9 cellular contexts compared by ENCODE assay signal in the genomic region with DNA sequence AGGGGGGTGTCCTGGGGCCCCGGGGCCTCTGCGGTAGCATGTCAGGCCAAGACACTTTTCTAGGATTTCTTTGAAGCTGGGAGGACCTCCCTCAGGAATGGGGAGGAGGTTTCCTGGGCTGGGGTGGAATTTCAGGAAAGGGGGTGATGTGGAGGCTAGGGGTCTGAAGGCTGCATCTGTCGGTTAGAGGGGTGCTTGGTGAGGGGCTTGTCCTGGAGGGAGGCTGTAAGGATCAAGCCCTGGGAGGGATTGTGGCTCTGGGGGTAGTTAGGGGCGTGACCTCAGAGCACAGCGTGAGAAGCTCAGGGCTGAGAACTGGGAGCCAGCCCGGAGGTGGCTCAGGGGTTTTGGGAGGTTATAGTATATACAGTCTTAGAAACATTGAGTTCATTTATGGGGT. TPM values are rescaled to one million over a fixed set of nuclear protein-coding genes. Genes with fewer than 3 reads are reported as not detected.
A peak's percentile ranks its signal among the peaks of the same experiment; 100 is the strongest.
DNase-seq lines count a peak whose midpoint lies in the region; ATAC-seq and TF ChIP-seq lines count a peak whose summit lies in the region.
"Had no signal": no experiment of that assay in that cellular context is flagged by ENCODE, and none has a peak within 500 bp of the region (broad histone marks: within the 10 kb centered on the region; RNA-seq: fewer than 3 reads in every experiment).

No MANE protein-coding gene starts in this region.

- H3K4me1 Mint-ChIP-seq in CD4-positive, alpha-beta T cell (ENCODE audit: low read depth) = peaks cover 51% of the 10 kb centered on the region
- peaks cover 61% of the 10 kb centered on the region for H3K4me1 Mint-ChIP-seq in osteocyte (ENCODE audit: unreplicated experiment)

- CTCF ChIA-PET in CD4-positive, alpha-beta T cell (lab: Charles Lee) = interaction anchor here (0.9 kb wide), 1 partner anchor 20 kb away, joined by 3 read pairs; no protein-coding TSS in a partner anchor

- H3K27me3 Mint-ChIP-seq in CD4-positive, alpha-beta T cell = no peaks in the 10 kb centered on the region
- no peaks in the 10 kb centered on the region for H3K27me3 Mint-ChIP-seq in osteocyte (ENCODE audit: unreplicated experiment)

- ATAC-seq in CD4-positive, alpha-beta T cell (ENCODE audit: poor library complexity) = no peak
- no peak for ATAC-seq in HG02840 (IDR thresholded peaks at IDR 0.05; ENCODE audit: low FRiP score, unreplicated experiment)
- no peak for ATAC-seq in HG03469 (IDR thresholded peaks at IDR 0.05; ENCODE audit: unreplicated experiment)

- H3K27ac Mint-ChIP-seq in CD4-positive, alpha-beta T cell = peak overlapping the region; percentile 62
- peak overlapping the region; percentile 96 for H3K27ac Mint-ChIP-seq in osteocyte (ENCODE audit: unreplicated experiment)

- DNase-seq in CD4-positive, alpha-beta T cell = no peak
- DNase-seq in RPMI7951 (ENCODE audit: low read depth) (peak; percentile 45), epithelial cell of esophagus (ENCODE audit: low read depth) (no peak), osteocyte (ENCODE audit: extremely low spot score, unreplicated experiment) (no peak), DMS114 treated with DMSO at 0.1 percent for 48 hours (lab: John Stamatoyannopoulos, UW; ENCODE audit: unreplicated experiment) (no peak)
- no peak for DNase-seq in activated CD4-positive, CD25-positive, alpha-beta regulatory T cell (lab: John Stamatoyannopoulos, UW)

- intact Hi-C loops in CD4-positive, alpha-beta T cell (cut with DNase I, micrococcal nuclease) = loop anchor here (2.0 kb wide), 2 partner anchors 16 to 46 kb away; no protein-coding TSS in a partner anchor

- no peak overlapping the region for H3K27ac ChIP-seq in CD4-positive, alpha-beta T cell (ENCODE audit: low read depth, low read length)
- H3K27ac ChIP-seq: SJCRH30 had no signal

- H3K9me3 Mint-ChIP-seq in CD4-positive, alpha-beta T cell = no peaks in the 10 kb centered on the region
- H3K9me3 Mint-ChIP-seq in osteocyte (ENCODE audit: unreplicated experiment) = no peaks in the 10 kb centered on the region

- peak overlapping the region; percentile 86 for H3K4me3 Mint-ChIP-seq in CD4-positive, alpha-beta T cell
- peak overlapping the region; percentile 87 for H3K4me3 Mint-ChIP-seq in osteocyte (ENCODE audit: unreplicated experiment)

- H3K27me3 ChIP-seq in CD4-positive, alpha-beta T cell (ENCODE audit: control insufficient read depth, insufficient read depth, low read length) = no peaks in the 10 kb centered on the region
- H3K27me3 ChIP-seq: SJCRH30 had no signal

- no peaks in the 10 kb centered on the region for H3K9me3 ChIP-seq in CD4-positive, alpha-beta T cell (ENCODE audit: control insufficient read depth, low read length)
- H3K9me3 ChIP-seq: SJCRH30 had no signal

- peaks cover 5% of the 10 kb centered on the region for H3K36me3 Mint-ChIP-seq in CD4-positive, alpha-beta T cell (ENCODE audit: low read depth)
- H3K36me3 Mint-ChIP-seq in osteocyte (ENCODE audit: unreplicated experiment) = peaks cover 2% of the 10 kb centered on the region

- POLR2A ChIA-PET in CD4-positive, alpha-beta T cell (lab: Charles Lee) = interaction anchor here (0.6 to 0.8 kb wide), 2 partner anchors 38 to 127 kb away, joined by 3 read pairs; a partner anchor contains a TSS

- peak overlapping the region; percentile 41 for H3K4me3 ChIP-seq in epithelial cell of esophagus (ENCODE audit: low read length)
- H3K4me3 ChIP-seq: SJCRH30 had no signal

- TF ChIP-seq CTCF in CD4-positive, alpha-beta T cell (IDR thresholded peaks at IDR 0.05) = no peak
- TF ChIP-seq CTCF in epithelial cell of esophagus (IDR thresholded peaks at IDR 0.05; ENCODE audit: insufficient read depth, low read depth, low read length, missing control alignments) = no peak
- TF ChIP-seq CTCF in osteocyte (IDR thresholded peaks at IDR 0.05) = no peak

RNA-seq across cellular contexts. Expression of a gene that starts 1.6 kb away (rescaled TPM):
- total RNA-seq in CD4-positive, alpha-beta T cell = 1 to 10 TPM; 4.2 to 4.7 TPM
- total RNA-seq in RPMI7951 (2014; rRNA removed; shearing (Covaris generic)) = 81.8 and 84.2 TPM in 2 replicates
- 67.4 and 67.7 TPM in 2 replicates for total RNA-seq in osteocyte

RNA-seq across cellular contexts. Expression of a gene that starts 3.6 kb away (rescaled TPM):
- total RNA-seq in CD4-positive, alpha-beta T cell = 10 to 100 TPM; 30.6 to 34.8 TPM
- 7.1 and 16.0 TPM in 2 replicates for total RNA-seq in RPMI7951 (2014; rRNA removed; shearing (Covaris generic))
- 74.9 and 81.9 TPM in 2 replicates for total RNA-seq in osteocyte

RNA-seq across cellular contexts. Expression of a gene that starts 27.3 kb away (rescaled TPM):
- 100 to 1,000 TPM; 109 to 119 TPM for total RNA-seq in CD4-positive, alpha-beta T cell
- total RNA-seq in RPMI7951 (2014; rRNA removed; shearing (Covaris generic)) = 58.4 and 87.0 TPM in 2 replicates
- total RNA-seq in osteocyte = 80.9 and 88.9 TPM in 2 replicates

RNA-seq across cellular contexts. Expression of a gene that starts 27.4 kb away (rescaled TPM):
- 10 to 100 TPM in 1 of 2 experiments, 1 to 10 TPM in 1; 9.9 to 11.3 TPM for total RNA-seq in CD4-positive, alpha-beta T cell
- total RNA-seq in RPMI7951 (2014; rRNA removed; shearing (Covaris generic)) = 19.7 and 26.8 TPM in 2 replicates
- 23.6 and 29.3 TPM in 2 replicates for total RNA-seq in osteocyte

RNA-seq across cellular contexts. Expression of a gene that starts 38.7 kb away (rescaled TPM):
- 10 to 100 TPM; 41.5 to 46.4 TPM for total RNA-seq in CD4-positive, alpha-beta T cell
- 334 and 387 TPM in 2 replicates for total RNA-seq in RPMI7951 (2014; rRNA removed; shearing (Covaris generic))
- 121 and 126 TPM in 2 replicates for total RNA-seq in osteocyte

Comparison
In these comparisons a context has a peak if more than half of its experiments do, and no peak if none do; other contexts are left out.
1. RNA of a gene that starts 1.6 kb away (total RNA-seq): 81.8 to 84.2 TPM in RPMI7951 and 67.4 to 67.7 TPM in osteocyte; 4.2 to 4.7 TPM in CD4-positive, alpha-beta T cell; every median in the first group is over 10 times any median in the second.